In genomic region chr22:37823134-37823985, GRCh38 we compare ENCODE assay signal across 16 cellular contexts. TPM values are rescaled to one million over a fixed set of nuclear protein-coding genes. Genes with fewer than 3 reads are reported as not detected.
A peak's percentile ranks its signal among the peaks of the same experiment; 100 is the strongest.
DNase-seq lines count a peak whose midpoint lies in the region.
"Had no signal": no experiment of that assay in that cellular context is flagged by ENCODE, and none has a peak within 500 bp of the region (broad histone marks: within the 10 kb centered on the region; RNA-seq: fewer than 3 reads in every experiment).

GALR3 (plus strand) TSS chr22:37823382; CDS start chr22:37823407, 25 bp downstream.

- H3K27me3 ChIP-seq in HUES6 (ENCODE audit: control insufficient read depth, insufficient read depth, low read length) (peaks cover 62% of the 10 kb centered on the region), mesenchymal stem cell (ENCODE audit: control insufficient read depth in 1 of 2, insufficient read depth in 1 of 2, low read length in 2 of 2) (peaks cover 46 to 50% of the 10 kb centered on the region in 2 experiments)
- H3K27me3 ChIP-seq: adrenal gland had no signal

- no peak within 1 kb of the TSS for H2BK12ac ChIP-seq in mesenchymal stem cell (ENCODE audit: low read length in 2 of 2)

- no peak within 1 kb of the TSS for H4K91ac ChIP-seq in mesenchymal stem cell (ENCODE audit: low read length)

- H2BK120ac ChIP-seq in mesenchymal stem cell (ENCODE audit: low read depth, low read length) = no peak within 1 kb of the TSS

- H3K4me2 ChIP-seq in mesenchymal stem cell (ENCODE audit: low read length, poor library complexity, severe bottlenecking) = no peak within 1 kb of the TSS

- WGBS in mesenchymal stem cell = 77% methylated on average over 21 of the region's 21 CpGs

- H2AK5ac ChIP-seq in mesenchymal stem cell (ENCODE audit: low read length, severe bottlenecking) = no peak within 1 kb of the TSS

- peaks cover 5% of the 10 kb centered on the region for H3K4me1 Mint-ChIP-seq in activated T-helper 1 cell treated with anti-CD3 and anti-CD28 coated beads, Interleukin-12 subunit alpha, Interleukin-12 subunit beta, Interleukin-2, Interleukin-4 antibody, amounts not matched to agents 30 ng/mL and 10 ng/mL and 1 ng/mL, durations not matched to agents 14 hours and 24 hours and 36 hours (ENCODE audit: low read depth)

- H3K18ac ChIP-seq in mesenchymal stem cell (ENCODE audit: low read depth in 1 of 2, low read length in 2 of 2) = no peak within 1 kb of the TSS

- H3K9me3 ChIP-seq in HUES6 (ENCODE audit: control insufficient read depth, insufficient read depth, low read depth, low read length) = no peaks in the 10 kb centered on the region
- no peaks in the 10 kb centered on the region for H3K9me3 ChIP-seq in mesenchymal stem cell (ENCODE audit: control insufficient read depth, low read length)
- H3K9me3 ChIP-seq: adrenal gland, mucosa of descending colon had no signal

- H3K9ac ChIP-seq in HUES6 (ENCODE audit: low read length) (no peak within 1 kb of the TSS), mesenchymal stem cell (ENCODE audit: low read length) (no peak within 1 kb of the TSS)

- no peak within 1 kb of the TSS for H3K4ac ChIP-seq in mesenchymal stem cell (ENCODE audit: low read depth in 1 of 2, low read length in 2 of 2)

- H3K14ac ChIP-seq in mesenchymal stem cell (ENCODE audit: low read length in 2 of 2) = no peak within 1 kb of the TSS

- no peaks in the 10 kb centered on the region for H3K36me3 ChIP-seq in HUES6 (ENCODE audit: control insufficient read depth, insufficient read depth, low read length)
- peaks cover 0 to 9% of the 10 kb centered on the region in 2 experiments for H3K36me3 ChIP-seq in mesenchymal stem cell (ENCODE audit: control insufficient read depth in 1 of 2, insufficient read depth in 2 of 2, low read depth in 1 of 2, low read length in 2 of 2)
- H3K36me3 ChIP-seq: adrenal gland had no signal

- H4K8ac ChIP-seq in mesenchymal stem cell (ENCODE audit: low read length) = peak within 1 kb of the TSS; percentile 55

- no peaks in the 10 kb centered on the region for H3K79me1 ChIP-seq in mesenchymal stem cell (replicated peaks; ENCODE audit: low read length, poor library complexity, severe bottlenecking)

- H3K9me3 Mint-ChIP-seq in activated T-helper 1 cell treated with anti-CD3 and anti-CD28 coated beads, Interleukin-12 subunit alpha, Interleukin-12 subunit beta, Interleukin-2, Interleukin-4 antibody, amounts not matched to agents 30 ng/mL and 10 ng/mL and 1 ng/mL, durations not matched to agents 14 hours and 24 hours and 36 hours = no peaks in the 10 kb centered on the region
- H3K9me3 Mint-ChIP-seq: dendritic cell treated with granulocyte-macrophage colony-stimulating factor and Interleukin-4, amounts not matched to agents 40 ng/mL and 50 ng/mL, for 4 days had no signal

- H2BK15ac ChIP-seq in mesenchymal stem cell (ENCODE audit: low read depth, poor library complexity, severe bottlenecking) = peak within 1 kb of the TSS; percentile 15

- intact Hi-C loops in activated T-helper 1 cell treated with anti-CD3 and anti-CD28 coated beads, Interleukin-12 subunit alpha, Interleukin-12 subunit beta, Interleukin-2, Interleukin-4 antibody, amounts not matched to agents 30 ng/mL and 10 ng/mL and 1 ng/mL, durations not matched to agents 14 hours and 24 hours and 36 hours (cut with micrococcal nuclease) = no loop called here

- no peak within 1 kb of the TSS for H2AFZ ChIP-seq in mesenchymal stem cell (ENCODE audit: low read depth, low read length)

- H2BK5ac ChIP-seq in mesenchymal stem cell (ENCODE audit: low read depth, low read length, poor library complexity, severe bottlenecking) = no peak within 1 kb of the TSS

- H3K27ac Mint-ChIP-seq in activated T-helper 1 cell treated with anti-CD3 and anti-CD28 coated beads, Interleukin-12 subunit alpha, Interleukin-12 subunit beta, Interleukin-2, Interleukin-4 antibody, amounts not matched to agents 30 ng/mL and 10 ng/mL and 1 ng/mL, durations not matched to agents 14 hours and 24 hours and 36 hours = no peak within 1 kb of the TSS
- H3K27ac Mint-ChIP-seq: dendritic cell treated with granulocyte-macrophage colony-stimulating factor and Interleukin-4, amounts not matched to agents 40 ng/mL and 50 ng/mL, for 4 days had no signal

- H3K23ac ChIP-seq in mesenchymal stem cell (ENCODE audit: low read length in 2 of 2) = no peak within 1 kb of the TSS

- DNase-seq in NCI-H748 (lab: John Stamatoyannopoulos, UW; ENCODE audit: unreplicated experiment) = peak; percentile 5
- no peak for DNase-seq in NCI-H748 treated with DMSO at 0.1 percent for 48 hours (lab: John Stamatoyannopoulos, UW)
- DNase-seq in activated T-helper 1 cell treated with anti-CD3 and anti-CD28 coated beads, Interleukin-12 subunit alpha, Interleukin-12 subunit beta, Interleukin-2, Interleukin-4 antibody, amounts not matched to agents 30 ng/mL and 10 ng/mL and 1 ng/mL, durations not matched to agents 14 hours and 24 hours and 36 hours (ENCODE audit: low spot score) = no peak
- no peak for DNase-seq in mesenchymal stem cell
- DNase-seq in NCI-H2081 (lab: John Stamatoyannopoulos, UW) = no peak
- no peak for DNase-seq in NCI-H82 (lab: John Stamatoyannopoulos, UW)
- no peak for DNase-seq in central memory CD4-positive, alpha-beta T cell
- DNase-seq: adrenal gland; DMS79 treated with DMSO at 0.1 percent for 48 hours; mucosa of descending colon; NCI-H1694 treated with DMSO at 0.1 percent for 48 hours; PC-3; stimulated activated CD4-positive, alpha-beta T cell treated with anti-CD3 and anti-CD28 coated beads, Interleukin-1b, Interleukin-23, amount 100 ng/mL, for 48 hours had no signal

- H3K27ac ChIP-seq in HUES6 (ENCODE audit: low read depth, low read length) (no peak within 1 kb of the TSS), mesenchymal stem cell (ENCODE audit: low read length, poor library complexity, severe bottlenecking) (no peak within 1 kb of the TSS)
- H3K27ac ChIP-seq: adrenal gland had no signal

- H3K4me1 ChIP-seq in HUES6 (ENCODE audit: control insufficient read depth, insufficient read depth, low read length) (peaks cover 27% of the 10 kb centered on the region), mesenchymal stem cell (ENCODE audit: control insufficient read depth, insufficient read depth, low read depth, low read length) (peaks cover 20% of the 10 kb centered on the region)

- H3K27me3 Mint-ChIP-seq in activated T-helper 1 cell treated with anti-CD3 and anti-CD28 coated beads, Interleukin-12 subunit alpha, Interleukin-12 subunit beta, Interleukin-2, Interleukin-4 antibody, amounts not matched to agents 30 ng/mL and 10 ng/mL and 1 ng/mL, durations not matched to agents 14 hours and 24 hours and 36 hours (ENCODE audit: insufficient read depth) = peaks cover 37% of the 10 kb centered on the region

- H3K4me3 ChIP-seq in HUES6 (ENCODE audit: low read depth, low read length) (peak within 1 kb of the TSS; percentile 64), mesenchymal stem cell (ENCODE audit: insufficient read depth in 1 of 2, low read depth in 1 of 2, low read length in 2 of 2) (no peak within 1 kb of the TSS)
- H3K4me3 ChIP-seq: mucosa of descending colon had no signal

- H3K36me3 Mint-ChIP-seq in activated T-helper 1 cell treated with anti-CD3 and anti-CD28 coated beads, Interleukin-12 subunit alpha, Interleukin-12 subunit beta, Interleukin-2, Interleukin-4 antibody, amounts not matched to agents 30 ng/mL and 10 ng/mL and 1 ng/mL, durations not matched to agents 14 hours and 24 hours and 36 hours (ENCODE audit: low read depth) = peaks cover 7% of the 10 kb centered on the region

- H3K4me3 Mint-ChIP-seq in activated T-helper 1 cell treated with anti-CD3 and anti-CD28 coated beads, Interleukin-12 subunit alpha, Interleukin-12 subunit beta, Interleukin-2, Interleukin-4 antibody, amounts not matched to agents 30 ng/mL and 10 ng/mL and 1 ng/mL, durations not matched to agents 14 hours and 24 hours and 36 hours = peak within 1 kb of the TSS; percentile 66
- H3K4me3 Mint-ChIP-seq: dendritic cell treated with granulocyte-macrophage colony-stimulating factor and Interleukin-4, amounts not matched to agents 40 ng/mL and 50 ng/mL, for 4 days had no signal

RNA-seq across cellular contexts. Expression of gene GALR3, which starts in this region (rescaled TPM):
- 0.24 TPM in 1 of 2 replicates, not detected in the other for total RNA-seq in activated T-helper 1 cell treated with anti-CD3 and anti-CD28 coated beads, Interleukin-12 subunit alpha, Interleukin-12 subunit beta, Interleukin-2, Interleukin-4 antibody, amounts not matched to agents 30 ng/mL and 10 ng/mL and 1 ng/mL, durations not matched to agents 14 hours and 24 hours and 36 hours
- polyA plus RNA-seq in mesenchymal stem cell (2013, experiment 1 of 2) = not detected
- polyA plus RNA-seq in mesenchymal stem cell (2013, experiment 2 of 2) = not detected
- total RNA-seq: mucosa of descending colon, PC-3, pulmonary artery endothelial cell had no signal
- polyA plus RNA-seq: adrenal gland had no signal
